Comparison of ENCODE assay signal across 22 cellular contexts in the genomic region with DNA sequence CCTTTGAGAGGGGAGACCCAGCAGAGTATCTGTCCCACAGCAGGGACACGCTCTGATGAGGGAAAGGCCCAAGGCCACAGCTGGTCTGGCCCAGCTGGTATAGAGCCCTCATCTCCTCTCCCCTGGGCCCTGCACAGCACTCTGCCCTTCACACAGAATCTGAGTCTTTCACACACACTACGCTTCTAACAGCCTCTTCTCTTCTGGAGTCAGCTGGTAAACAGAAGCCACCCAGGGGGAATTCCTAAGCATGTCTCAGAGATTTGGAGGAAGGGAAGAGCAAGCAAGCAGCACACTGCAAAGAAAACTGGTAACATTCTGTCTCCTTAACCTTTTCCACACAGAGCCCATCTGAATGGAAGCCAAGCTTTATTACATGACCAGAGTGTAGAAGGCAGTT.
DNase-seq lines count a peak whose midpoint lies in the region; ATAC-seq and TF ChIP-seq lines count a peak whose summit lies in the region.
"Had no signal": no experiment of that assay in that cellular context is flagged by ENCODE, and none has a peak within 500 bp of the region (broad histone marks: within the 10 kb centered on the region; RNA-seq: fewer than 3 reads in every experiment).

No MANE protein-coding gene starts in this region.

- no peak overlapping the region for H2BK12ac ChIP-seq in neuronal stem cell (ENCODE audit: low read length)

- TF ChIP-seq EP300 in SK-N-SH (IDR thresholded peaks at IDR 0.05; ENCODE audit: borderline replicate concordance in 1 of 2, low read depth in 1 of 2, low read length in 1 of 2): no peak

- H3K9me3 Mint-ChIP-seq in activated T-helper 17 cell treated with anti-CD3 and anti-CD28 coated beads, Interleukin-2, amount 50 U/mL, for 72 hours: no peaks in the 10 kb centered on the region
- H3K9me3 Mint-ChIP-seq: dendritic cell treated with granulocyte-macrophage colony-stimulating factor and Interleukin-4, amounts not matched to agents 40 ng/mL and 50 ng/mL, for 4 days; nephron progenitor cell had no signal

- no peaks in the 10 kb centered on the region for H3K4me1 Mint-ChIP-seq in activated T-helper 17 cell treated with anti-CD3 and anti-CD28 coated beads, Interleukin-2, amount 50 U/mL, for 72 hours

- DNase-seq in SK-N-SH (no peak), neuronal stem cell (ENCODE audit: low spot score) (no peak), superior temporal gyrus (ENCODE audit: extremely low spot score) (no peak), NCI-H2227 (lab: John Stamatoyannopoulos, UW; ENCODE audit: unreplicated experiment) (no peak), body of pancreas (no peak)
- DNase-seq: activated CD8-positive, alpha-beta T cell treated with anti-CD3 and anti-CD28 coated beads, Interleukin-2, amount 10 ng/mL, durations not matched to agents 7 days and 5 days; activated effector memory CD4-positive, alpha-beta T cell treated with Interleukin-2 at 50 U/mL for 16 hours; aorta; DMS53; head of caudate nucleus; KG1; mesendoderm; NCI-H1092; nephron progenitor cell; RPMI8226; stimulated activated naive CD4-positive, alpha-beta T cell had no signal

- H3K4me1 ChIP-seq in SK-N-SH (ENCODE audit: control insufficient read depth in 1 of 2, insufficient read depth in 2 of 2, low read depth in 1 of 2, low read length in 1 of 2): peaks cover 0 to 10% of the 10 kb centered on the region in 2 experiments; a peak in 1 of 4 replicates
- H3K4me1 ChIP-seq in neuronal stem cell (ENCODE audit: control insufficient read depth in 2 of 2, insufficient read depth in 1 of 2, low read depth in 1 of 2, low read length in 2 of 2): no peaks in the 10 kb centered on the region
- H3K4me1 ChIP-seq in body of pancreas: no peaks in the 10 kb centered on the region

- no peak overlapping the region for H3K4me2 ChIP-seq in SK-N-SH
- H3K4me2 ChIP-seq in neuronal stem cell (ENCODE audit: insufficient read depth, low read length, poor library complexity, severe bottlenecking): no peak overlapping the region

- H3K4me3 ChIP-seq in SK-N-SH (ENCODE audit: low read depth in 2 of 2, low read length in 1 of 2) (no peak overlapping the region), neuronal stem cell (ENCODE audit: low read length in 2 of 2) (no peak overlapping the region), body of pancreas (no peak overlapping the region)

- H3K36me3 Mint-ChIP-seq in activated T-helper 17 cell treated with anti-CD3 and anti-CD28 coated beads, Interleukin-2, amount 50 U/mL, for 72 hours (ENCODE audit: low read depth): no peaks in the 10 kb centered on the region

- peaks cover 3% of the 10 kb centered on the region for H3K27me3 Mint-ChIP-seq in activated T-helper 17 cell treated with anti-CD3 and anti-CD28 coated beads, Interleukin-2, amount 50 U/mL, for 72 hours

- H3K79me2 ChIP-seq in SK-N-SH (ENCODE audit: insufficient read depth): no peaks in the 10 kb centered on the region

- no peaks in the 10 kb centered on the region for H3K36me3 ChIP-seq in SK-N-SH (replicated peaks in 1 of 2; ENCODE audit: control insufficient read depth in 1 of 2, insufficient read depth in 2 of 2, low read length in 1 of 2)
- no peaks in the 10 kb centered on the region for H3K36me3 ChIP-seq in neuronal stem cell (replicated peaks in 1 of 2; ENCODE audit: control insufficient read depth in 2 of 2, insufficient read depth in 2 of 2, low read length in 2 of 2)
- no peaks in the 10 kb centered on the region for H3K36me3 ChIP-seq in body of pancreas (replicated peaks in 1 of 2; ENCODE audit: insufficient read depth in 1 of 2, low read depth in 2 of 2)

- no peak overlapping the region for H3K4ac ChIP-seq in neuronal stem cell (ENCODE audit: low read length)

- H3K27ac Mint-ChIP-seq in activated T-helper 17 cell treated with anti-CD3 and anti-CD28 coated beads, Interleukin-2, amount 50 U/mL, for 72 hours: no peak overlapping the region
- H3K27ac Mint-ChIP-seq: activated CD8-positive, alpha-beta T cell treated with anti-CD3 and anti-CD28 coated beads, Interleukin-2, amount 10 ng/mL, durations not matched to agents 7 days and 5 days; dendritic cell treated with granulocyte-macrophage colony-stimulating factor and Interleukin-4, amounts not matched to agents 40 ng/mL and 50 ng/mL, for 4 days; nephron progenitor cell had no signal

- no peaks in the 10 kb centered on the region; the same call in 1 of the 2 replicates for H3K27me3 ChIP-seq in SK-N-SH (ENCODE audit: insufficient read depth)
- peaks cover 0 to 3% (median 0%) of the 10 kb centered on the region in 3 experiments for H3K27me3 ChIP-seq in neuronal stem cell (ENCODE audit: control insufficient read depth in 3 of 3, insufficient read depth in 3 of 3, low read depth in 1 of 3, low read length in 3 of 3)
- no peaks in the 10 kb centered on the region for H3K27me3 ChIP-seq in body of pancreas

- H2AK5ac ChIP-seq in neuronal stem cell (ENCODE audit: low read depth, low read length): no peak overlapping the region

- H3K27ac ChIP-seq in SK-N-SH (ENCODE audit: low read depth in 2 of 2, low read length in 1 of 2) (peak overlapping the region in 1 of 2 experiments; percentile 69; a peak in 2 of 4 replicates), neuronal stem cell (replicated peaks; ENCODE audit: low read length) (no peak overlapping the region), body of pancreas (no peak overlapping the region)
- H3K27ac ChIP-seq: C4-2B had no signal

- no peaks in the 10 kb centered on the region for H3F3A ChIP-seq in SK-N-SH (replicated peaks; ENCODE audit: insufficient read depth)

- ATAC-seq in SK-N-SH treated with all-trans-retinoic acid at 6 μM for 48 hours (no peak; the same call in 2 of the 3 replicates), HG02571 (IDR thresholded peaks at IDR 0.05; ENCODE audit: unreplicated experiment) (peak; percentile 68), body of pancreas (no peak)
- ATAC-seq in activated T-helper 17 cell treated with anti-CD3 and anti-CD28 coated beads, Interleukin-2, amount 50 U/mL, for 72 hours (replicated peaks): peak; percentile 39
- ATAC-seq: activated CD8-positive, alpha-beta T cell treated with anti-CD3 and anti-CD28 coated beads, Interleukin-2, amount 10 ng/mL, durations not matched to agents 7 days and 5 days; HCT116 had no signal

- H3K14ac ChIP-seq in neuronal stem cell (ENCODE audit: low read length): peak overlapping the region; percentile 42

- H3K9me2 ChIP-seq in SK-N-SH: no peaks in the 10 kb centered on the region

- H2BK120ac ChIP-seq in neuronal stem cell (ENCODE audit: low read depth, low read length): no peak overlapping the region

- H3K23ac ChIP-seq in neuronal stem cell (ENCODE audit: low read depth, low read length, poor library complexity): no peak overlapping the region

- H3K9ac ChIP-seq in SK-N-SH (peak overlapping the region; percentile 5; the same call in 1 of the 2 replicates), neuronal stem cell (ENCODE audit: low read depth, low read length, poor library complexity) (no peak overlapping the region)

- H4K91ac ChIP-seq in neuronal stem cell (ENCODE audit: low read depth, low read length, poor library complexity): no peak overlapping the region

- no peak overlapping the region for H4K8ac ChIP-seq in neuronal stem cell (ENCODE audit: low read depth, low read length)

- no peak for TF ChIP-seq CTCF in SK-N-SH (IDR thresholded peaks at IDR 0.05)
- TF ChIP-seq CTCF in body of pancreas (IDR thresholded peaks at IDR 0.05): no peak

- H3K79me1 ChIP-seq in neuronal stem cell (ENCODE audit: low read depth, low read length): no peaks in the 10 kb centered on the region

- H3K18ac ChIP-seq in neuronal stem cell (ENCODE audit: low read length): no peak overlapping the region

- H2AFZ ChIP-seq in SK-N-SH (ENCODE audit: low read depth) (peak overlapping the region; percentile 14; the same call in 1 of the 2 replicates), neuronal stem cell (ENCODE audit: low read length) (no peak overlapping the region)

- no peak overlapping the region for H3K4me3 Mint-ChIP-seq in activated T-helper 17 cell treated with anti-CD3 and anti-CD28 coated beads, Interleukin-2, amount 50 U/mL, for 72 hours
- H3K4me3 Mint-ChIP-seq: activated CD8-positive, alpha-beta T cell treated with anti-CD3 and anti-CD28 coated beads, Interleukin-2, amount 10 ng/mL, durations not matched to agents 7 days and 5 days; dendritic cell treated with granulocyte-macrophage colony-stimulating factor and Interleukin-4, amounts not matched to agents 40 ng/mL and 50 ng/mL, for 4 days; nephron progenitor cell had no signal

- no peak for TF ChIP-seq RAD21 in SK-N-SH (IDR thresholded peaks at IDR 0.05; ENCODE audit: low read length)

- H4K20me1 ChIP-seq in SK-N-SH (ENCODE audit: insufficient read depth): no peaks in the 10 kb centered on the region

- no peak overlapping the region for H2BK15ac ChIP-seq in neuronal stem cell (ENCODE audit: low read length)

- WGBS in SK-N-SH (ENCODE audit: low lambda C conversion rate): 60% methylated on average over 2 of the region's 2 CpGs
- WGBS in neuronal stem cell (ENCODE audit: extremely low coverage in 2 of 2, insufficient read length in 2 of 2, insufficient replicate concordance in 1 of 2), 2 donors: no CpG with 5 or more reads among the region's 2 CpGs
- 91 to 93% methylated on average over 2 of the region's 2 CpGs for WGBS in body of pancreas, 2 donors

- H3K9me3 ChIP-seq in SK-N-SH (no peaks in the 10 kb centered on the region), neuronal stem cell (replicated peaks in 1 of 2; ENCODE audit: control insufficient read depth in 2 of 2, insufficient read depth in 1 of 2, low read depth in 1 of 2, low read length in 2 of 2) (no peaks in the 10 kb centered on the region), body of pancreas (no peaks in the 10 kb centered on the region)

- TF ChIP-seq POLR2A in body of pancreas (IDR thresholded peaks at IDR 0.05): no peak

- CTCF ChIA-PET in SK-N-SH (lab: Yijun Ruan, JAX): interaction anchor here (1.0 kb wide), 1 partner anchor 15 kb away, joined by 3 read pairs; no protein-coding TSS in a partner anchor

- no peak overlapping the region for H2BK5ac ChIP-seq in neuronal stem cell (ENCODE audit: low read length)

- intact Hi-C loops in body of pancreas (cut with DNase I): no loop called here

- POLR2A ChIA-PET in SK-N-SH (lab: Yijun Ruan, JAX): no interaction called here

TF ChIP-seq in SK-N-SH, 30 proteins besides CTCF, POLR2A, EP300 and RAD21 (continues in another document):
- no peak for TF ChIP-seq SMC3 (IDR thresholded peaks at IDR 0.05; ENCODE audit: low read depth, low read length)
- TF ChIP-seq JUND (IDR thresholded peaks at IDR 0.05): no peak

Comparison
In these comparisons a context has a peak if more than half of its experiments do, and no peak if none do; other contexts are left out.
1. ATAC-seq: peak in HG02571 (single experiment) and activated T-helper 17 cell treated with anti-CD3 and anti-CD28 coated beads, Interleukin-2, amount 50 U/mL, for 72 hours (single experiment); none in SK-N-SH treated with all-trans-retinoic acid at 6 μM for 48 hours (single experiment) and body of pancreas (single experiment).